Comparison of ENCODE assay signal across 8 cellular contexts in genomic region chr3:36876181-36876936, GRCh38.
DNase-seq lines count a peak whose midpoint lies in the region; ATAC-seq and TF ChIP-seq lines count a peak whose summit lies in the region.

No MANE protein-coding gene starts in this region.

- no peak for TF ChIP-seq EP300 in Ishikawa (IDR thresholded peaks at IDR 0.05; ENCODE audit: borderline replicate concordance)

- H3K4me1 ChIP-seq in colonic mucosa: no peaks in the 10 kb centered on the region

- TF ChIP-seq RAD21 in Ishikawa (IDR thresholded peaks at IDR 0.05; ENCODE audit: low read depth): no peak

- DNase-seq in colonic mucosa: no peak
- DNase-seq in NCI-H1930 (lab: John Stamatoyannopoulos, UW): no peak
- no peak for DNase-seq in HT-29 (ENCODE audit: low spot score)
- DNase-seq in WERI-Rb-1: no peak
- no peak for DNase-seq in stimulated activated CD4-positive, alpha-beta T cell treated with anti-CD3 and anti-CD28 coated beads, Interleukin-4, amount 100 ng/mL, for 4 hours

- H3K4me3 ChIP-seq in colonic mucosa (no peak overlapping the region), WERI-Rb-1 (ENCODE audit: low read depth, low read length) (no peak overlapping the region)

- no peaks in the 10 kb centered on the region for H3K9me3 ChIP-seq in colonic mucosa
- no peaks in the 10 kb centered on the region for H3K9me3 ChIP-seq in WERI-Rb-1 (ENCODE audit: severe bottlenecking)

- ATAC-seq in GM18519 (IDR thresholded peaks at IDR 0.05; ENCODE audit: low FRiP score, unreplicated experiment): peak; percentile 99
- peak; percentile 99 for ATAC-seq in GM21576 (IDR thresholded peaks at IDR 0.05; ENCODE audit: unreplicated experiment)

- H3K27me3 ChIP-seq in colonic mucosa (no peaks in the 10 kb centered on the region), WERI-Rb-1 (ENCODE audit: insufficient read depth, low read depth, severe bottlenecking) (no peaks in the 10 kb centered on the region)

- H3K9ac ChIP-seq in colonic mucosa (ENCODE audit: low read depth in 2 of 2, low read length in 2 of 2): no peak overlapping the region

- intact Hi-C loops in colonic mucosa (cut with DNase I): no loop called here

- H3K36me3 ChIP-seq in colonic mucosa: no peaks in the 10 kb centered on the region
- no peaks in the 10 kb centered on the region for H3K36me3 ChIP-seq in WERI-Rb-1

- H3K27ac ChIP-seq in colonic mucosa (peak overlapping the region; percentile 17), WERI-Rb-1 (no peak overlapping the region)

- TF ChIP-seq CTCF in colonic mucosa (IDR thresholded peaks at IDR 0.05): no peak
- TF ChIP-seq CTCF in WERI-Rb-1 (IDR thresholded peaks at IDR 0.05; ENCODE audit: low read depth, low read length): no peak

TF ChIP-seq in Ishikawa, 13 proteins besides CTCF, POLR2A, EP300 and RAD21:
- TF ChIP-seq TEAD4 (IDR thresholded peaks at IDR 0.05) (no peak), USF1 (IDR thresholded peaks at IDR 0.05) (peak; percentile 41; the same call in 1 of the 2 replicates)
TF ChIP-seq in Ishikawa: peak in this region for 1.
